8 cellular contexts compared by ENCODE assay signal in the genomic region with DNA sequence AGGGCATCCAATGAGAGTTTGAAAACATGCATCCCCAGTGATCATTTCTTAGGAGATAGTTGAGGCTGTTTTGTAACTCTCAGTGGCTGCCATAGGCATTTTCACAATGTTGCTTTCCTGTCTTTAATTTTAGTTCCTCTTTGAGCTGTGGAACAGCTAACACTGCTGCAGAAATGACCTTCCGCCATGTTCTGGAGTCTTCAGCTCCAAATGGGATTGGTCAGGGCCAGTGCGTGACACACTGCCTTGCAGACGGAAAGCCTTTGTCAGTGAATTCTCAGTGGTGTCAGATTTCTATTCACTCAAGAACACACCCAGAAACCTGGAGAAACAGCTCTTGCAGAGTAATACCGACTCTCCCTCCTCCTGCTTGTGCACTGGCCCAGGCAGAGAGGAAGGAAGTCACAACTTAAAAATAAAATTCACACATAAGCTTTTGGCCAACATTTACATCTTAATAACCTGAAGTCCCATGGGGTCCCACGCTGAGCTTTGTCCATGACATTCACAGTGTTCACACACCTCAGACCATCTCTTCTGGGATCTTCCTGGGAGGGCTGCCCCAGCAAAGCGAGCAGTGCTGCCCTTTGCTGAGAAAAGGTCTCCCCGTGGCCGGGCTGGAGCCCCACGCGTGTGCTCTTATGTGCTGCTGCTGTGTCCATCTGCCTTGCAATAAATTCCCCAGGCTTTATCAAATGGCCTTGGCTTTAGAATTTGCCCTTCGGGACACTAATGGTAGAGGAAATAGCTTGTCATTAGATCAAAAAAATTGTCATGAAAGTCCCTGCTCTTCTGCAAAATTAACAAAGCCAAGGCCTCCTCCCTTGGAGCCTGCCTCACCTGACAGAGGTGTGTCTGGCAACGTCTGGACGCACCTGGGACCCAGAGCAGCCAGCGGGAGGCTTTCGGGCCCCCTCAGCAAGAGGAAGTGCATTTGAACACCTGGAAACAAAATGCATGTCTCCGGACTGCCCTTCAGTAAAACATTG.
DNase-seq lines count a peak whose midpoint lies in the region; ATAC-seq and TF ChIP-seq lines count a peak whose summit lies in the region.

No MANE protein-coding gene starts in this region.

- peak overlapping the region; percentile 36 for H3K4me3 Mint-ChIP-seq in activated naive CD8-positive, alpha-beta T cell treated with anti-CD3 and anti-CD28 coated beads for 36 hours
- no peak overlapping the region for H3K4me3 Mint-ChIP-seq in activated naive CD8-positive, alpha-beta T cell treated with anti-CD3 and anti-CD28 coated beads, Interleukin-2, amount 50 U/mL, for 24 hours
- peak overlapping the region; percentile 35 for H3K4me3 Mint-ChIP-seq in nephron progenitor cell

- no peak for ATAC-seq in activated naive CD8-positive, alpha-beta T cell treated with anti-CD3 and anti-CD28 coated beads, Interleukin-2, amount 50 U/mL, for 24 hours
- ATAC-seq in HG03064 (IDR thresholded peaks at IDR 0.05; ENCODE audit: low read depth, unreplicated experiment), result peak; percentile 59
- ATAC-seq in esophagus mucosa, result peak; percentile 87

- H3K36me3 Mint-ChIP-seq in activated naive CD8-positive, alpha-beta T cell treated with anti-CD3 and anti-CD28 coated beads for 36 hours, result no peaks in the 10 kb centered on the region
- H3K36me3 Mint-ChIP-seq in activated naive CD8-positive, alpha-beta T cell treated with anti-CD3 and anti-CD28 coated beads, Interleukin-2, amount 50 U/mL, for 24 hours (ENCODE audit: low read depth), result no peaks in the 10 kb centered on the region
- no peaks in the 10 kb centered on the region for H3K36me3 Mint-ChIP-seq in nephron progenitor cell (ENCODE audit: low read depth)

- no peak for DNase-seq in activated naive CD8-positive, alpha-beta T cell treated with anti-CD3 and anti-CD28 coated beads for 36 hours
- no peak for DNase-seq in activated naive CD8-positive, alpha-beta T cell treated with anti-CD3 and anti-CD28 coated beads, Interleukin-2, amount 50 U/mL, for 24 hours
- DNase-seq in NCI-H748 treated with DMSO at 0.1 percent for 48 hours (lab: John Stamatoyannopoulos, UW), result peak; percentile 31
- peak; percentile 36 for DNase-seq in nephron progenitor cell
- no peak for DNase-seq in occipital lobe (lab: John Stamatoyannopoulos, UW)
- no peak for DNase-seq in epidermal melanocyte (ENCODE audit: insufficient read length, low spot score)

- no peak for TF ChIP-seq CTCF in nephron progenitor cell (IDR thresholded peaks at IDR 0.05)

- H3K9me3 Mint-ChIP-seq in activated naive CD8-positive, alpha-beta T cell treated with anti-CD3 and anti-CD28 coated beads for 36 hours, result no peaks in the 10 kb centered on the region
- H3K9me3 Mint-ChIP-seq in activated naive CD8-positive, alpha-beta T cell treated with anti-CD3 and anti-CD28 coated beads, Interleukin-2, amount 50 U/mL, for 24 hours, result peaks cover 4% of the 10 kb centered on the region
- H3K9me3 Mint-ChIP-seq in nephron progenitor cell, result no peaks in the 10 kb centered on the region

- no peaks in the 10 kb centered on the region for H3K27me3 Mint-ChIP-seq in activated naive CD8-positive, alpha-beta T cell treated with anti-CD3 and anti-CD28 coated beads for 36 hours
- no peaks in the 10 kb centered on the region for H3K27me3 Mint-ChIP-seq in activated naive CD8-positive, alpha-beta T cell treated with anti-CD3 and anti-CD28 coated beads, Interleukin-2, amount 50 U/mL, for 24 hours
- peaks cover 11% of the 10 kb centered on the region for H3K27me3 Mint-ChIP-seq in nephron progenitor cell (ENCODE audit: low read depth, poor library complexity)

- peaks cover 31% of the 10 kb centered on the region for H3K4me1 Mint-ChIP-seq in activated naive CD8-positive, alpha-beta T cell treated with anti-CD3 and anti-CD28 coated beads for 36 hours
- H3K4me1 Mint-ChIP-seq in activated naive CD8-positive, alpha-beta T cell treated with anti-CD3 and anti-CD28 coated beads, Interleukin-2, amount 50 U/mL, for 24 hours, result peaks cover 49% of the 10 kb centered on the region
- H3K4me1 Mint-ChIP-seq in nephron progenitor cell, result peaks cover 58% of the 10 kb centered on the region

- no peak overlapping the region for H3K27ac Mint-ChIP-seq in activated naive CD8-positive, alpha-beta T cell treated with anti-CD3 and anti-CD28 coated beads for 36 hours
- no peak overlapping the region for H3K27ac Mint-ChIP-seq in activated naive CD8-positive, alpha-beta T cell treated with anti-CD3 and anti-CD28 coated beads, Interleukin-2, amount 50 U/mL, for 24 hours
- H3K27ac Mint-ChIP-seq in nephron progenitor cell, result peak overlapping the region; percentile 81

Comparison
In these comparisons a context has a peak if more than half of its experiments do, and no peak if none do; other contexts are left out.
1. DNase-seq: peak in NCI-H748 treated with DMSO at 0.1 percent for 48 hours (single experiment) and nephron progenitor cell (single experiment); none in activated naive CD8-positive, alpha-beta T cell treated with anti-CD3 and anti-CD28 coated beads for 36 hours (single experiment), activated naive CD8-positive, alpha-beta T cell treated with anti-CD3 and anti-CD28 coated beads, Interleukin-2, amount 50 U/mL, for 24 hours (single experiment), occipital lobe (single experiment) and epidermal melanocyte (single experiment).